2 cellular contexts compared by ENCODE assay signal in the genomic region with DNA sequence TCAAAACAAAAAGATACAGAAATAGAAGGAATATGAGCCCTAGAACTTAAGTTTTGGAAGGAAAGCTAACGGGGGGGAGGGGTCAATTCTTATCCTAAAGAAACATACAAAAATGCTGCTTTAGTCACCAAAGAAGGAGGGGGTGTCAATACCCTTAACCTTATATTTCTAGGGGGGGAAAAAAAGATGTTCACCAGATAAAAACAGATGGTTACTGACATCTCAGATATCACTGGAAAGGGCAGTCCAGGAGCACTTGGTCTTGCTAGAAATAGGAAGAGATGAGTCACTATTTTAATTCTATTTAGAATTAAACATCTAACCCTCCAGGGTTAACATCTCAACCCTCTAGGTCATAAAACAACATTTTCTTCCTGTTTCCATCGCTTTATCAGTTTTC.
TF ChIP-seq lines count a peak whose summit lies in the region.

No MANE protein-coding gene starts in this region.

TF ChIP-seq in endothelial cell of umbilical vein, 7 proteins besides CTCF, POLR2A, EP300 and RAD21 (continued from another document):
- peak; percentile 50 for TF ChIP-seq JUN (IDR thresholded peaks at IDR 0.05; ENCODE audit: borderline replicate concordance, insufficient read depth, insufficient read length, low read depth)
- no peak for TF ChIP-seq MYC (IDR thresholded peaks at IDR 0.05; ENCODE audit: low read depth, low read length)
- TF ChIP-seq, protein P1, sequence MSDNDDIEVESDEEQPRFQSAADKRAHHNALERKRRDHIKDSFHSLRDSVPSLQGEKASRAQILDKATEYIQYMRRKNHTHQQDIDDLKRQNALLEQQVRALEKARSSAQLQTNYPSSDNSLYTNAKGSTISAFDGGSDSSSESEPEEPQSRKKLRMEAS (IDR thresholded peaks at IDR 0.05; ENCODE audit: insufficient read depth, insufficient read length): no peak
- peak; percentile 26 for TF ChIP-seq POLR2AphosphoS5 (IDR thresholded peaks at IDR 0.05; ENCODE audit: insufficient read depth, low read depth, low read length)
- no peak for TF ChIP-seq EZH2 (IDR thresholded peaks at IDR 0.05; ENCODE audit: borderline replicate concordance, low read depth, low read length, severe bottlenecking)
- TF ChIP-seq GATA2 (IDR thresholded peaks at IDR 0.05; ENCODE audit: insufficient read depth, insufficient read length, low read depth, low read length): peak; percentile 81

TF ChIP-seq in HEK293T, 16 proteins besides CTCF, POLR2A, EP300 and RAD21 (continued from another document):
- TF ChIP-seq FOXA1 (IDR thresholded peaks at IDR 0.05) (no peak), HDGF (IDR thresholded peaks at IDR 0.05; ENCODE audit: borderline replicate concordance) (no peak), L3MBTL2 (conservative IDR thresholded peaks at IDR 0.05) (no peak), LEF1 (IDR thresholded peaks at IDR 0.05; ENCODE audit: borderline replicate concordance) (no peak), FOXK2 (IDR thresholded peaks at IDR 0.05) (no peak), SUZ12 (IDR thresholded peaks at IDR 0.05) (no peak), CTBP1 (IDR thresholded peaks at IDR 0.05; ENCODE audit: borderline replicate concordance) (no peak), FOXM1 (IDR thresholded peaks at IDR 0.05; ENCODE audit: borderline replicate concordance) (no peak), TARDBP (IDR thresholded peaks at IDR 0.05) (no peak), ELF4 (IDR thresholded peaks at IDR 0.05) (no peak), SP1 (IDR thresholded peaks at IDR 0.05) (no peak), ARNT (IDR thresholded peaks at IDR 0.05) (no peak)
- TF ChIP-seq, protein P2, sequence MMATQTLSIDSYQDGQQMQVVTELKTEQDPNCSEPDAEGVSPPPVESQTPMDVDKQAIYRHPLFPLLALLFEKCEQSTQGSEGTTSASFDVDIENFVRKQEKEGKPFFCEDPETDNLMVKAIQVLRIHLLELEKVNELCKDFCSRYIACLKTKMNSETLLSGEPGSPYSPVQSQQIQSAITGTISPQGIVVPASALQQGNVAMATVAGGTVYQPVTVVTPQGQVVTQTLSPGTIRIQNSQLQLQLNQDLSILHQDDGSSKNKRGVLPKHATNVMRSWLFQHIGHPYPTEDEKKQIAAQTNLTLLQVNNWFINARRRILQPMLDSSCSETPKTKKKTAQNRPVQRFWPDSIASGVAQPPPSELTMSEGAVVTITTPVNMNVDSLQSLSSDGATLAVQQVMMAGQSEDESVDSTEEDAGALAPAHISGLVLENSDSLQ (IDR thresholded peaks at IDR 0.05): no peak
